ENCODE assay signal across 19 cellular contexts in genomic region chr6:136463796-136464542, GRCh38.
A peak's percentile ranks its signal among the peaks of the same experiment; 100 is the strongest.
DNase-seq lines count a peak whose midpoint lies in the region; ATAC-seq and TF ChIP-seq lines count a peak whose summit lies in the region.
"Had no signal": no experiment of that assay in that cellular context is flagged by ENCODE, and none has a peak within 500 bp of the region (broad histone marks: within the 10 kb centered on the region; RNA-seq: fewer than 3 reads in every experiment).

No MANE protein-coding gene starts in this region.

- H3K9me3 ChIP-seq in lower lobe of right lung = no peaks in the 10 kb centered on the region
- H3K9me3 ChIP-seq in trophoblast cell (ENCODE audit: insufficient read depth, low read depth, low read length) = no peaks in the 10 kb centered on the region
- H3K9me3 ChIP-seq: tibial nerve had no signal

- intact Hi-C loops in lower lobe of right lung (cut with DNase I) = no loop called here

- no peaks in the 10 kb centered on the region for H3K79me1 ChIP-seq in trophoblast cell (ENCODE audit: low read length)

- no peak overlapping the region for H2AFZ ChIP-seq in trophoblast cell (ENCODE audit: insufficient read depth, low read length, poor library complexity)

- H3K4me1 ChIP-seq in lower lobe of right lung (no peaks in the 10 kb centered on the region), trophoblast cell (ENCODE audit: control insufficient read depth in 1 of 2, insufficient read depth in 2 of 2, low read length in 2 of 2) (no peaks in the 10 kb centered on the region)
- H3K4me1 ChIP-seq: tibial nerve had no signal

- no peak overlapping the region for H3K4me3 ChIP-seq in lower lobe of right lung
- no peak overlapping the region for H3K4me3 ChIP-seq in trophoblast cell (ENCODE audit: low read depth, low read length)
- H3K4me3 ChIP-seq: cardiac muscle cell, tibial nerve had no signal

- no peak overlapping the region for H4K8ac ChIP-seq in trophoblast cell (ENCODE audit: low read depth, low read length)

- POLR2A ChIA-PET in WTC11 (lab: Charles Lee) = no interaction called here

- peak; percentile 44 for ATAC-seq in GM18858 (IDR thresholded peaks at IDR 0.05; ENCODE audit: unreplicated experiment)
- ATAC-seq in HG03175 (IDR thresholded peaks at IDR 0.05; ENCODE audit: unreplicated experiment) = peak; percentile 49
- ATAC-seq in WTC11 = no peak
- ATAC-seq in lower lobe of right lung = peak; percentile 35 to 43
- no peak for ATAC-seq in activated CD8-positive, alpha-beta memory T cell treated with anti-CD3 and anti-CD28 coated beads, Interleukin-2, amount 10 ng/mL, durations not matched to agents 7 days and 5 days
- ATAC-seq: activated CD4-positive, alpha-beta T cell treated with anti-CD3 and anti-CD28 coated beads for 36 hours had no signal

- no peak overlapping the region for H2AK5ac ChIP-seq in trophoblast cell (ENCODE audit: low read length)

- H3K36me3 Mint-ChIP-seq in WTC11 = peaks cover 3% of the 10 kb centered on the region; the same call in 1 of the 2 replicates
- no peaks in the 10 kb centered on the region for H3K36me3 Mint-ChIP-seq in activated CD8-positive, alpha-beta memory T cell treated with anti-CD3 and anti-CD28 coated beads, Interleukin-2, amount 10 ng/mL, durations not matched to agents 7 days and 5 days
- H3K36me3 Mint-ChIP-seq: activated naive CD8-positive, alpha-beta T cell treated with anti-CD3 and anti-CD28 coated beads for 36 hours had no signal

- no peak overlapping the region for H3K4me3 Mint-ChIP-seq in WTC11
- no peak overlapping the region for H3K4me3 Mint-ChIP-seq in activated CD8-positive, alpha-beta memory T cell treated with anti-CD3 and anti-CD28 coated beads, Interleukin-2, amount 10 ng/mL, durations not matched to agents 7 days and 5 days
- H3K4me3 Mint-ChIP-seq: activated CD4-positive, alpha-beta T cell treated with anti-CD3 and anti-CD28 coated beads for 36 hours; activated naive CD8-positive, alpha-beta T cell treated with anti-CD3 and anti-CD28 coated beads for 36 hours; neural crest cell; T-helper 1 cell treated with Interleukin-12 subunit alpha and Interleukin-12 subunit beta and Interleukin-4 antibody, amounts not matched to agents 30 μg/mL and 1 μg/mL, for 36 hours had no signal

- H2BK120ac ChIP-seq in trophoblast cell (ENCODE audit: insufficient read depth, low read length, poor library complexity) = no peak overlapping the region

- no peak overlapping the region for H3K14ac ChIP-seq in trophoblast cell (ENCODE audit: low read length)

- no peaks in the 10 kb centered on the region for H3K79me2 ChIP-seq in trophoblast cell (ENCODE audit: control insufficient read depth, insufficient read depth, low read length, poor library complexity)

- no peak overlapping the region for H3K9ac ChIP-seq in trophoblast cell (ENCODE audit: low read length)

- H3K27ac Mint-ChIP-seq in WTC11 = peak overlapping the region; percentile 42; the same call in 1 of the 2 replicates
- no peak overlapping the region for H3K27ac Mint-ChIP-seq in activated CD8-positive, alpha-beta memory T cell treated with anti-CD3 and anti-CD28 coated beads, Interleukin-2, amount 10 ng/mL, durations not matched to agents 7 days and 5 days
- H3K27ac Mint-ChIP-seq: activated CD4-positive, alpha-beta T cell treated with anti-CD3 and anti-CD28 coated beads for 36 hours; activated naive CD8-positive, alpha-beta T cell treated with anti-CD3 and anti-CD28 coated beads for 36 hours; T-helper 1 cell treated with Interleukin-12 subunit alpha and Interleukin-12 subunit beta and Interleukin-4 antibody, amounts not matched to agents 30 μg/mL and 1 μg/mL, for 36 hours had no signal

- H3K4me2 ChIP-seq in trophoblast cell (ENCODE audit: low read length) = no peak overlapping the region

- no peak overlapping the region for H4K91ac ChIP-seq in trophoblast cell (ENCODE audit: low read depth, low read length)

- H3K4me1 Mint-ChIP-seq in WTC11 = peaks cover 24% of the 10 kb centered on the region
- peaks cover 10% of the 10 kb centered on the region for H3K4me1 Mint-ChIP-seq in activated CD8-positive, alpha-beta memory T cell treated with anti-CD3 and anti-CD28 coated beads, Interleukin-2, amount 10 ng/mL, durations not matched to agents 7 days and 5 days

- no peaks in the 10 kb centered on the region for H3K27me3 Mint-ChIP-seq in WTC11 (ENCODE audit: low read depth)
- peaks cover 54% of the 10 kb centered on the region for H3K27me3 Mint-ChIP-seq in activated CD8-positive, alpha-beta memory T cell treated with anti-CD3 and anti-CD28 coated beads, Interleukin-2, amount 10 ng/mL, durations not matched to agents 7 days and 5 days

- H2BK5ac ChIP-seq in trophoblast cell (ENCODE audit: low read depth, low read length, poor library complexity) = no peak overlapping the region

- H3K36me3 ChIP-seq in lower lobe of right lung (no peaks in the 10 kb centered on the region), trophoblast cell (ENCODE audit: control insufficient read depth in 1 of 2, insufficient read depth in 2 of 2, low read length in 2 of 2) (no peaks in the 10 kb centered on the region)
- H3K36me3 ChIP-seq: cardiac muscle cell, tibial nerve had no signal

- H3K27me3 ChIP-seq in lower lobe of right lung (ENCODE audit: low read depth) = no peaks in the 10 kb centered on the region
- no peaks in the 10 kb centered on the region for H3K27me3 ChIP-seq in trophoblast cell (ENCODE audit: insufficient read depth, low read length)
- H3K27me3 ChIP-seq: cardiac muscle cell, tibial nerve had no signal

- H2BK12ac ChIP-seq in trophoblast cell (ENCODE audit: low read length) = no peak overlapping the region

- DNase-seq in WTC11 (ENCODE audit: low spot score) = no peak
- no peak for DNase-seq in lower lobe of right lung
- DNase-seq in NCI-H748 treated with DMSO at 0.1 percent for 48 hours (lab: John Stamatoyannopoulos, UW) = no peak
- DNase-seq in activated CD8-positive, alpha-beta memory T cell treated with anti-CD3 and anti-CD28 coated beads, Interleukin-2, amount 10 ng/mL, durations not matched to agents 7 days and 5 days = no peak
- DNase-seq in stimulated activated CD4-positive, alpha-beta T cell treated with anti-CD3 and anti-CD28 coated beads, Interleukin-1b, Interleukin-23, amount 100 ng/mL, for 48 hours = no peak
- no peak for DNase-seq in trophoblast cell
- DNase-seq: activated CD4-positive, alpha-beta T cell treated with anti-CD3 and anti-CD28 coated beads for 36 hours; activated naive CD8-positive, alpha-beta T cell treated with anti-CD3 and anti-CD28 coated beads for 36 hours; activated T-cell treated with anti-CD3 and anti-CD28 coated beads, Interleukin-2, amount 50 U/mL, for 1 hour; HCEC 1CT; mammary epithelial cell; MV-4-11; retina had no signal

- peaks cover 8% of the 10 kb centered on the region for H3K9me3 Mint-ChIP-seq in WTC11
- no peaks in the 10 kb centered on the region for H3K9me3 Mint-ChIP-seq in activated CD8-positive, alpha-beta memory T cell treated with anti-CD3 and anti-CD28 coated beads, Interleukin-2, amount 10 ng/mL, durations not matched to agents 7 days and 5 days (ENCODE audit: low read depth)
- H3K9me3 Mint-ChIP-seq: activated naive CD8-positive, alpha-beta T cell treated with anti-CD3 and anti-CD28 coated beads for 36 hours; neural crest cell; T-helper 1 cell treated with Interleukin-12 subunit alpha and Interleukin-12 subunit beta and Interleukin-4 antibody, amounts not matched to agents 30 μg/mL and 1 μg/mL, for 36 hours had no signal

- H3K27ac ChIP-seq in lower lobe of right lung (no peak overlapping the region), trophoblast cell (ENCODE audit: low read depth, low read length) (no peak overlapping the region)
- H3K27ac ChIP-seq: cardiac muscle cell, tibial nerve had no signal

- no peak overlapping the region for H3K23ac ChIP-seq in trophoblast cell (ENCODE audit: low read length)

- WGBS in trophoblast cell (ENCODE audit: extremely low coverage, insufficient coverage, insufficient read length) = no CpG with 5 or more reads among the region's 6 CpGs

- no peak overlapping the region for H4K12ac ChIP-seq in trophoblast cell (ENCODE audit: low read depth, low read length)

- no peak overlapping the region for H3K18ac ChIP-seq in trophoblast cell (ENCODE audit: low read length)

- TF ChIP-seq CTCF in WTC11 (IDR thresholded peaks at IDR 0.05) = no peak
- TF ChIP-seq CTCF in lower lobe of right lung (IDR thresholded peaks at IDR 0.05) = no peak

- CTCF ChIA-PET in WTC11 (lab: Charles Lee) = no interaction called here
- CTCF ChIA-PET in activated CD8-positive, alpha-beta memory T cell treated with anti-CD3 and anti-CD28 coated beads, Interleukin-2, amount 10 ng/mL, durations not matched to agents 7 days and 5 days (lab: Charles Lee) = no interaction called here

- no peak overlapping the region for H3K4ac ChIP-seq in trophoblast cell (ENCODE audit: low read depth, low read length)

TF ChIP-seq in WTC11, 78 proteins besides CTCF, POLR2A, EP300 and RAD21:
- TF ChIP-seq NFYB (CRISPR knock-in tag; conservative IDR thresholded peaks at IDR 0.05; ENCODE audit: low read depth) = no peak
- TF ChIP-seq ZMAT4 (CRISPR knock-in tag; IDR thresholded peaks at IDR 0.05) = no peak
- no peak for TF ChIP-seq ZNF423 (CRISPR knock-in tag; IDR thresholded peaks at IDR 0.05)
- no peak for TF ChIP-seq TP53 (CRISPR knock-in tag; IDR thresholded peaks at IDR 0.05)
- no peak for TF ChIP-seq NFATC4 (CRISPR knock-in tag; IDR thresholded peaks at IDR 0.05)
- no peak for TF ChIP-seq NFE2L1 (CRISPR knock-in tag; IDR thresholded peaks at IDR 0.05)

Comparison
In these comparisons a context has a peak if more than half of its experiments do, and no peak if none do; other contexts are left out.
1. ATAC-seq: peak in GM18858 (single experiment), HG03175 (single experiment) and lower lobe of right lung (2 of 2); none in WTC11 (single experiment) and activated CD8-positive, alpha-beta memory T cell treated with anti-CD3 and anti-CD28 coated beads, Interleukin-2, amount 10 ng/mL, durations not matched to agents 7 days and 5 days (single experiment).